Comparison of ENCODE assay signal across 13 cellular contexts in the genomic region with DNA sequence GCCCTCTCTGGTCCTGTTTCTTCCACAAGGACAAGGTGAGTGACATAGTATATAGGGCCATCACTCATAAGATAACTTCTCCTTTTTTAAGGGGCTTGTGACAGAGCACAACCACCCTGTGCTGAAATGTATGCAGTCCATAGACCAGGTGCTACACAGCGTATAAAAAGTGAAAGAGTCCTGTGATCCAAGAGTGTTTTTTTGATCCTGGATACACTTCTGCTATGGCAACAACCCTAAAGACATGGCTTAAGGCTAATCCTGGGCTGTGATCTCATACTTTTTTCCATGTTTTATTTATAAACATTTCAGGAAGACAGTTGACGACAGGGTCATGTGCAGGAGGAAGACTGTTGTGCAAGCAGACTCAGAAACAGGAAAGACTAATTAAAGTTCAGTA.
DNase-seq lines count a peak whose midpoint lies in the region; ATAC-seq and TF ChIP-seq lines count a peak whose summit lies in the region.
"Had no signal": no experiment of that assay in that cellular context is flagged by ENCODE, and none has a peak within 500 bp of the region (broad histone marks: within the 10 kb centered on the region; RNA-seq: fewer than 3 reads in every experiment).

No MANE protein-coding gene starts in this region.

- peaks cover 3% of the 10 kb centered on the region for H3K9me3 ChIP-seq in RWPE2 (ENCODE audit: severe bottlenecking)
- no peaks in the 10 kb centered on the region for H3K9me3 ChIP-seq in sigmoid colon

- WGBS in sigmoid colon, 2 donors = 45 to 75% methylated on average over 2 of the region's 2 CpGs

- peak; percentile 10 for DNase-seq in EL
- no peak for DNase-seq in RWPE2 (ENCODE audit: low spot score)
- no peak for DNase-seq in Right ventricle myocardium superior
- DNase-seq in pulmonary artery endothelial cell (ENCODE audit: low read depth, low spot score) = peak; percentile 63
- DNase-seq in NCI-H146 treated with DMSO at 0.1 percent for 48 hours (lab: John Stamatoyannopoulos, UW; ENCODE audit: unreplicated experiment) = no peak
- DNase-seq in NCI-H345 (lab: John Stamatoyannopoulos, UW) = no peak
- no peak for DNase-seq in activated CD4-positive, alpha-beta T cell treated with anti-CD3 and anti-CD28 coated beads for 4 hours
- DNase-seq in sigmoid colon = no peak
- DNase-seq: effector CD4-positive, alpha-beta T cell; NCI-H524 treated with DMSO at 0.1 percent for 48 hours; stimulated activated CD4-positive, alpha-beta T cell treated with anti-CD3 and anti-CD28 coated beads, Interleukin-12 subunit alpha, Interleukin-12 subunit beta, amount 100 ng/mL, for 4 hours; stimulated activated CD8-positive, alpha-beta memory T cell treated with anti-CD3 and anti-CD28 coated beads, Interleukin-4, amount 100 ng/mL, for 48 hours had no signal

- H3K4me3 ChIP-seq in RWPE2 (ENCODE audit: severe bottlenecking) (no peak overlapping the region), sigmoid colon (no peak overlapping the region)
- H3K4me3 ChIP-seq: SJSA1 had no signal

- H3K36me3 ChIP-seq in RWPE2 (ENCODE audit: low read depth) (no peaks in the 10 kb centered on the region), sigmoid colon (no peaks in the 10 kb centered on the region)
- H3K36me3 ChIP-seq: SJSA1 had no signal

- H3K4me1 ChIP-seq in RWPE2 (ENCODE audit: insufficient read depth, poor library complexity, severe bottlenecking) (no peaks in the 10 kb centered on the region), sigmoid colon (no peaks in the 10 kb centered on the region)

- H3K27me3 ChIP-seq in RWPE2 (ENCODE audit: insufficient read depth, poor library complexity, severe bottlenecking) (no peaks in the 10 kb centered on the region), sigmoid colon (no peaks in the 10 kb centered on the region)
- H3K27me3 ChIP-seq: SJSA1 had no signal

- TF ChIP-seq CTCF in RWPE2 (IDR thresholded peaks at IDR 0.05; ENCODE audit: poor library complexity, severe bottlenecking) (no peak), sigmoid colon (IDR thresholded peaks at IDR 0.05) (no peak)

- no peak for TF ChIP-seq POLR2A in sigmoid colon (IDR thresholded peaks at IDR 0.05)

- 0 out of 3 replicates have a peak, but pooled peaks have one; percentile 33 for ATAC-seq in RWPE2 (ENCODE audit: low read depth)
- ATAC-seq in Right ventricle myocardium superior (ENCODE audit: poor library complexity) = peak; percentile 75

- intact Hi-C loops in Right ventricle myocardium superior (cut with DNase I) = no loop called here
- intact Hi-C loops in sigmoid colon (cut with DNase I) = no loop called here

- TF ChIP-seq EP300 in sigmoid colon (IDR thresholded peaks at IDR 0.05) = peak in 1 of 4 donors; percentile 44

- no peak overlapping the region for H3K27ac ChIP-seq in RWPE2 (ENCODE audit: poor library complexity, severe bottlenecking)
- H3K27ac ChIP-seq in sigmoid colon = no peak overlapping the region
- H3K27ac ChIP-seq: SJSA1 had no signal

Comparison
In these comparisons a context has a peak if more than half of its experiments do, and no peak if none do; other contexts are left out.
1. DNase-seq: peak in EL (single experiment) and pulmonary artery endothelial cell (single experiment); none in RWPE2 (single experiment), Right ventricle myocardium superior (single experiment), NCI-H146 treated with DMSO at 0.1 percent for 48 hours (single experiment), NCI-H345 (single experiment), activated CD4-positive, alpha-beta T cell treated with anti-CD3 and anti-CD28 coated beads for 4 hours (0 of 2) and sigmoid colon (single experiment).